8 cellular contexts compared by ENCODE assay signal in the genomic region with DNA sequence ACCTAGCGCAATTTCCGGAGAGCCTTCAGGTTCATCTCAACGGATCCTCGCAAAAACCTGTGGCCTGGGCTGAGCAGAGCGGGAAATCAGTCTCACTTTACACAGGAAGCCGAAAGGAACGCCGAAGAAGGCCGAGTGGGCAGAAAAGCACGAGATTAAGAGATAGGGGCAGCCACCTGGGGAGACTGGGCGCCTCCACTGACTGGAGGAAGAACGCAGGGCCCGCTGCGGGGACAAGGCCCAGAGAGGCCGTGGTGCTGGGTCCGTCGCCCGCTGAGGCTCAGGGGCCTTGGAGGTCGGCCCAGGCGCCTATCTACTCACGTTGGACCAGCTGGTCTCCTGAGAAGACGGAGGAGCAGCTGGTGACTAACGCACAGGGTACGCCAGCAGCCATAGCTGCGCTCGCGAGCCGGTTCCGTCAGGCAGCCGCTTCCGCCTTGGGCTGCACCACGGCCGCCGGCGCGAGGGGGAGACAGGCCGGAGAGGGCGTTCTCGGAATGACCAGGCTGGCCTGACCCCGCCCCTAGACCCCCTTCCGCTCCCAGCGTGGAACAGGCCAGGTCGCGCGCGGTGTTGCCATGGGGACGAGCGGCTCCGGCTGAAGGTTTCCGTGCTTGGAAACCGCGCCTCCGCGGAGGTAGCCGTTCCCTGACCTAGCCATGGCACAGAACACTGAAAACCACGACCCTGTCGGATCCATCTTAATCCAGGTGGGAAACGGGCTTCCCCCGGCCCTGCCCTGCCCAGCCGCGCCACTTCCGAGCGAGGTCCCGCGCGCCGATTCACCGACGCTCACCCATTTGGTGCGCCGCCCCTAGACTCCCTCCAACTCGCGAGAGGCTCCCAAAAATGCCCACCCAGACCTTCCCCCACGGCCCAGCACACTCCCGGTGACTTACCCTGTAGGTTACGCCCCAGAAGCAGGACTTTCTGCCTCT. TPM values are rescaled to one million over a fixed set of nuclear protein-coding genes. Genes with fewer than 3 reads are reported as not detected.
DNase-seq lines count a peak whose midpoint lies in the region; ATAC-seq and TF ChIP-seq lines count a peak whose summit lies in the region.

A gene with protein sequence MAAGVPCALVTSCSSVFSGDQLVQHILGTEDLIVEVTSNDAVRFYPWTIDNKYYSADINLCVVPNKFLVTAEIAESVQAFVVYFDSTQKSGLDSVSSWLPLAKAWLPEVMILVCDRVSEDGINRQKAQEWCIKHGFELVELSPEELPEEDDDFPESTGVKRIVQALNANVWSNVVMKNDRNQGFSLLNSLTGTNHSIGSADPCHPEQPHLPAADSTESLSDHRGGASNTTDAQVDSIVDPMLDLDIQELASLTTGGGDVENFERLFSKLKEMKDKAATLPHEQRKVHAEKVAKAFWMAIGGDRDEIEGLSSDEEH (minus strand): TSS at position 424 of the 938 bp plus-strand sequence. CDS start 30 bp downstream, at position 394.
A gene (plus strand): TSS at position 549 of the 938 bp plus-strand sequence. CDS start 111 bp downstream, at position 660.

- H3K27ac ChIP-seq in HUES48 (ENCODE audit: low read depth, low read length) (peak within 1 kb of the TSS; percentile 73), mesodermal cell (ENCODE audit: low read depth, low read length, severe bottlenecking) (peak within 1 kb of the TSS; percentile 91)

- intact Hi-C loops in Calu3 (cut with micrococcal nuclease; ENCODE audit: unreplicated experiment): loop anchor here (5.0 kb wide), 1 partner anchor 187 kb away; a partner anchor contains a TSS

- H3K9me3 ChIP-seq in HUES48 (ENCODE audit: control insufficient read depth, insufficient read depth, low read length) (no peaks in the 10 kb centered on the region), NT2/D1 (ENCODE audit: insufficient read depth, low read length) (no peaks in the 10 kb centered on the region), mesodermal cell (ENCODE audit: control insufficient read depth, low read length) (no peaks in the 10 kb centered on the region)

- H3K4me3 ChIP-seq in HUES48 (ENCODE audit: low read depth, low read length) (peak within 1 kb of the TSS; percentile 88), NT2/D1 (ENCODE audit: insufficient read length, low read depth) (peak within 1 kb of the TSS; percentile 87), mesodermal cell (ENCODE audit: extremely low read depth, insufficient read depth, low read length, poor library complexity, severe bottlenecking) (peak within 1 kb of the TSS; percentile 71)

- H3K4me1 Mint-ChIP-seq in Calu3 (ENCODE audit: low read depth, unreplicated experiment): peaks cover 22% of the 10 kb centered on the region
- H3K4me1 Mint-ChIP-seq in endothelial cell (ENCODE audit: unreplicated experiment): peaks cover 20% of the 10 kb centered on the region

- peak; percentile 95 for ATAC-seq in GM21423 (IDR thresholded peaks at IDR 0.05; ENCODE audit: unreplicated experiment)

- no TSS peak for BruUV-seq in Calu3 (replicated peaks; lab: Mats Ljungman, UMichigan)

- H3K36me3 ChIP-seq in HUES48 (ENCODE audit: control insufficient read depth, insufficient read depth, low read length) (no peaks in the 10 kb centered on the region), NT2/D1 (ENCODE audit: insufficient read depth, insufficient read length, low read length) (peaks cover 2% of the 10 kb centered on the region), mesodermal cell (ENCODE audit: control insufficient read depth, insufficient read depth, low read length) (no peaks in the 10 kb centered on the region)

- H3K4me3 Mint-ChIP-seq in Calu3 (ENCODE audit: low read depth, unreplicated experiment) (peak within 1 kb of the TSS; percentile 96), endothelial cell (ENCODE audit: unreplicated experiment) (peak within 1 kb of the TSS; percentile 97)

- 0% methylated on average over 60 to 71 of the region's 76 CpGs for WGBS in mesodermal cell (ENCODE audit: insufficient coverage in 2 of 2), 2 experiments

- no peak for TF ChIP-seq CTCF in Calu3 (IDR thresholded peaks at IDR 0.05; ENCODE audit: unreplicated experiment)
- no peak for TF ChIP-seq CTCF in endothelial cell (IDR thresholded peaks at IDR 0.05; ENCODE audit: unreplicated experiment)

- H3K4me1 ChIP-seq in HUES48 (ENCODE audit: control insufficient read depth, insufficient read depth, low read length) (no peaks in the 10 kb centered on the region), NT2/D1 (ENCODE audit: insufficient read depth, insufficient read length) (no peaks in the 10 kb centered on the region), mesodermal cell (ENCODE audit: control insufficient read depth, insufficient read depth, low read length, poor library complexity, severe bottlenecking) (no peaks in the 10 kb centered on the region)

- H3K9ac ChIP-seq in HUES48 (ENCODE audit: low read depth, low read length) (peak within 1 kb of the TSS; percentile 79), NT2/D1 (ENCODE audit: insufficient read length, low read depth) (peak within 1 kb of the TSS; percentile 97)

- H3K27me3 ChIP-seq in HUES48 (ENCODE audit: control insufficient read depth, insufficient read depth, low read length) (no peaks in the 10 kb centered on the region), NT2/D1 (ENCODE audit: insufficient read depth, insufficient read length) (peaks cover 5% of the 10 kb centered on the region)

- peaks cover 25% of the 10 kb centered on the region for H3K36me3 Mint-ChIP-seq in Calu3 (ENCODE audit: insufficient read depth, unreplicated experiment)
- H3K36me3 Mint-ChIP-seq in endothelial cell (ENCODE audit: low read depth, unreplicated experiment): peaks cover 4% of the 10 kb centered on the region

- H3K9me3 Mint-ChIP-seq in Calu3 (ENCODE audit: low read depth, unreplicated experiment): no peaks in the 10 kb centered on the region
- H3K9me3 Mint-ChIP-seq in endothelial cell (ENCODE audit: unreplicated experiment): no peaks in the 10 kb centered on the region

- peak; percentile 100 for DNase-seq in Calu3
- DNase-seq in NT2/D1 (ENCODE audit: low read depth, low spot score): peak; percentile 96
- DNase-seq in activated CD8-positive, alpha-beta memory T cell treated with anti-CD3 and anti-CD28 coated beads, Interleukin-2, amount 50 U/mL, for 4 hours: peak; percentile 99
- peak; percentile 100 for DNase-seq in endothelial cell (ENCODE audit: low spot score)
- peak; percentile 92 for DNase-seq in stimulated activated CD8-positive, alpha-beta memory T cell treated with anti-CD3 and anti-CD28 coated beads, Interleukin-15, amount 100 ng/mL, for 24 hours (ENCODE audit: low read depth)

- peak within 1 kb of the TSS; percentile 95 for H3K27ac Mint-ChIP-seq in Calu3 (ENCODE audit: unreplicated experiment)
- peak within 1 kb of the TSS; percentile 99 for H3K27ac Mint-ChIP-seq in endothelial cell (ENCODE audit: unreplicated experiment)

- no peaks in the 10 kb centered on the region for H3K27me3 Mint-ChIP-seq in Calu3 (ENCODE audit: unreplicated experiment)
- H3K27me3 Mint-ChIP-seq in endothelial cell (ENCODE audit: unreplicated experiment): peaks cover 5% of the 10 kb centered on the region

- CTCF ChIA-PET in Calu3 (lab: Charles Lee): interaction anchor here (0.6 to 1.5 kb wide), 3 partner anchors 18 to 688 kb away, joined by 3 read pairs; no protein-coding TSS in a partner anchor

RNA-seq across cellular contexts. Expression of the first gene that starts in this region (rescaled TPM):
- 68.1 and 73.6 TPM in 2 replicates for total RNA-seq in Calu3 (2022)
- 40.6 TPM for total RNA-seq in endothelial cell (ENCODE audit: unreplicated experiment)
- 31.6 TPM for polyA plus RNA-seq in mesodermal cell (2013, experiment 1 of 2)
- 29.0 TPM for polyA plus RNA-seq in mesodermal cell (2013, experiment 2 of 2)

RNA-seq across cellular contexts. Expression of the second gene that starts in this region (rescaled TPM):
- total RNA-seq in Calu3 (2022): 5.5 and 8.1 TPM in 2 replicates
- 2.4 TPM for total RNA-seq in endothelial cell (ENCODE audit: unreplicated experiment)
- 1.9 TPM for polyA plus RNA-seq in mesodermal cell (2013, experiment 1 of 2)
- 2.5 TPM for polyA plus RNA-seq in mesodermal cell (2013, experiment 2 of 2)

Comparison
In these comparisons a context has a peak if more than half of its experiments do, and no peak if none do; other contexts are left out.
1. Peak in every context shown above with its lines: DNase-seq, ATAC-seq, H3K4me3 ChIP-seq and H3K27ac ChIP-seq.